Comparison of ENCODE assay signal across 10 cellular contexts in the genomic region with DNA sequence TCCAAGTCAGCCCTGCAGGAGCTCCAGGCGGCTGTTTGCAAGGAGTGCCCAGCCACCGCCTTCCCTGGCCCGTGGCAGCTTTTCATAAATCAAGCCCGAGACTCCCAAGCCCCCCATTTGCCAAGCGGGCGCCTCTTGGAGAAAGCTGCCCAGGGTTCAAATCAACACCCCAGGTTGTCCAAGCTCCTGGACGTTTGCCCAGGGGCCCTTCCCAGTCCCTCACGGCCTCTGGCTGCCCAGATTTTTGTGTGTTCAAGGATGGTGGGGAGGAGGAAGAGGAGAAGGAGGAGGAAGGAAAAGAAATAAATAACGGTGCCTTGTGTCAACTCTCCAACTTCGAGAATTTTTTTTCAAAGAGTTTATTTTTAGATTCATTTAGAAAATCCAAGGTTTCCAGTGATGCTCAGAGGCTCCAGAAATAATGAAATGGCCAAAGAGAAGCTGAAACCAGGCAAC. TPM values are rescaled to one million over a fixed set of nuclear protein-coding genes. Genes with fewer than 3 reads are reported as not detected.
DNase-seq lines count a peak whose midpoint lies in the region; ATAC-seq, FAIRE-seq and TF ChIP-seq lines count a peak whose summit lies in the region.
"Had no signal": no experiment of that assay in that cellular context is flagged by ENCODE, and none has a peak within 500 bp of the region (broad histone marks: within the 10 kb centered on the region; RNA-seq: fewer than 3 reads in every experiment).

No MANE protein-coding gene starts in this region.

- H2BK15ac ChIP-seq in H9 (ENCODE audit: low read depth, low read length), result no peak overlapping the region

- no peak for TF ChIP-seq POLR2A in gastrocnemius medialis (IDR thresholded peaks at IDR 0.05)

- no peak overlapping the region for H3T11ph ChIP-seq in H9 (ENCODE audit: low read length)

- peak overlapping the region; percentile 63; the same call in 1 of the 2 replicates for H3K14ac ChIP-seq in H9 (ENCODE audit: insufficient read depth, low read length)

- H3K79me2 ChIP-seq in H9 (ENCODE audit: insufficient read depth, low read length), result no peaks in the 10 kb centered on the region
- peaks cover 16% of the 10 kb centered on the region for H3K79me2 ChIP-seq in astrocyte (ENCODE audit: insufficient read depth, low read length)

- H2AFZ ChIP-seq in H9 (ENCODE audit: low read length) (no peak overlapping the region), astrocyte (ENCODE audit: low read depth, low read length) (peak overlapping the region; percentile 55)

- no peak overlapping the region for H2BK5ac ChIP-seq in H9 (ENCODE audit: insufficient read length, low read length)

- H3K9ac ChIP-seq in H9 (ENCODE audit: extremely low read depth, insufficient read length, low read length), result no peak overlapping the region
- H3K9ac ChIP-seq in astrocyte (ENCODE audit: low read length), result peak overlapping the region; percentile 99

- DNase-seq in H9 (no peak), astrocyte (ENCODE audit: low read depth) (no peak), iPS DF 6.9 (ENCODE audit: low read depth, low spot score) (no peak), gastrocnemius medialis (no peak)
- DNase-seq: effector CD4-positive, alpha-beta T cell had no signal

- H2BK20ac ChIP-seq in H9 (ENCODE audit: low read depth, low read length, poor library complexity, severe bottlenecking), result peak overlapping the region; percentile 28

- H3K36me3 ChIP-seq in astrocyte (ENCODE audit: insufficient read depth, low read length) (no peaks in the 10 kb centered on the region), iPS DF 6.9 (ENCODE audit: control insufficient read depth, insufficient read depth, low read length) (no peaks in the 10 kb centered on the region), gastrocnemius medialis (no peaks in the 10 kb centered on the region)

- H4K8ac ChIP-seq in H9 (replicated peaks; ENCODE audit: insufficient read length, low read depth, low read length), result no peak overlapping the region

- H3K4me1 Mint-ChIP-seq in H9 (peaks cover 17 to 27% of the 10 kb centered on the region in 2 experiments), astrocyte (ENCODE audit: low read depth, unreplicated experiment) (peaks cover 29% of the 10 kb centered on the region)

- peaks cover 3% of the 10 kb centered on the region; the same call in 1 of the 2 replicates for H3K4me1 ChIP-seq in H9 (ENCODE audit: insufficient read depth, low read length)
- peaks cover 27% of the 10 kb centered on the region for H3K4me1 ChIP-seq in astrocyte (ENCODE audit: insufficient read depth, low read length)
- H3K4me1 ChIP-seq in iPS DF 6.9 (ENCODE audit: control insufficient read depth, insufficient read depth, low read length), result peaks cover 2% of the 10 kb centered on the region; the same call in 1 of the 2 replicates
- H3K4me1 ChIP-seq in gastrocnemius medialis, result peaks cover 35 to 37% of the 10 kb centered on the region in 2 donors

- no peak for FAIRE-seq in astrocyte (lab: Jason Lieb, UNC)
- FAIRE-seq: GM18507 had no signal

- H4K5ac ChIP-seq in H9 (ENCODE audit: insufficient read length, low read depth, low read length), result no peak overlapping the region

- H3K27ac ChIP-seq in H9 (ENCODE audit: insufficient read length, low read depth, low read length) (no peak overlapping the region), astrocyte (ENCODE audit: low read depth, low read length) (peak overlapping the region; percentile 98), iPS DF 6.9 (ENCODE audit: low read length) (no peak overlapping the region), gastrocnemius medialis (peak overlapping the region; percentile 45 to 83 (median 72))

- H3K4me3 Mint-ChIP-seq in H9 (peak overlapping the region; percentile 69 to 89), astrocyte (ENCODE audit: unreplicated experiment) (peak overlapping the region; percentile 85)

- no CpG with 5 or more reads among the region's 10 CpGs for WGBS in H9 (ENCODE audit: extremely low coverage, insufficient read length, low lambda C conversion rate)
- WGBS in iPS DF 6.9 (ENCODE audit: insufficient coverage, insufficient read length), result no CpG with 5 or more reads among the region's 10 CpGs

- H2BK120ac ChIP-seq in H9 (ENCODE audit: low read depth, low read length, poor library complexity, severe bottlenecking), result no peak overlapping the region

- no peak overlapping the region for H4K91ac ChIP-seq in H9 (ENCODE audit: insufficient read length, low read depth, low read length)

- no peaks in the 10 kb centered on the region for H3K79me1 ChIP-seq in H9 (ENCODE audit: insufficient read depth, low read depth, low read length, poor library complexity, severe bottlenecking)

- H3K27me3 Mint-ChIP-seq in H9 (ENCODE audit: low read depth) (peaks cover 93% of the 10 kb centered on the region), astrocyte (ENCODE audit: low read depth, unreplicated experiment) (peaks cover 3% of the 10 kb centered on the region)

- no peaks in the 10 kb centered on the region for H4K20me1 ChIP-seq in H9 (ENCODE audit: control insufficient read depth, insufficient read depth, insufficient read length)
- H4K20me1 ChIP-seq in astrocyte (ENCODE audit: insufficient read depth, low read length), result peaks cover 25% of the 10 kb centered on the region

- peaks cover 0 to under 1% of the 10 kb centered on the region in 2 experiments; a peak in 1 of 5 replicates for H3K9me3 Mint-ChIP-seq in H9
- no peaks in the 10 kb centered on the region for H3K9me3 Mint-ChIP-seq in astrocyte (ENCODE audit: unreplicated experiment)

- H3K56ac ChIP-seq in H9 (ENCODE audit: insufficient read length, low read depth, low read length), result no peak overlapping the region

- H2BK12ac ChIP-seq in H9 (ENCODE audit: insufficient read length, low read depth, low read length), result no peak overlapping the region

- intact Hi-C loops in gastrocnemius medialis (cut with DNase I; ENCODE audit: low total_unique reads), result loop anchor here (2.0 kb wide), 1 partner anchor 20 kb away; the partner anchor contains the start of gene NFATC2

- ATAC-seq in gastrocnemius medialis (no peak), GM18909 (IDR thresholded peaks at IDR 0.05; ENCODE audit: poor library complexity, unreplicated experiment) (no peak), HG03571 (IDR thresholded peaks at IDR 0.05; ENCODE audit: unreplicated experiment) (no peak), GM19324 (IDR thresholded peaks at IDR 0.05; ENCODE audit: low FRiP score, unreplicated experiment) (no peak), GM21529 (IDR thresholded peaks at IDR 0.05; ENCODE audit: unreplicated experiment) (no peak)

- H2AK5ac ChIP-seq in H9 (ENCODE audit: insufficient read length, low read length), result no peak overlapping the region

- H3K36me3 Mint-ChIP-seq in H9 (ENCODE audit: insufficient read depth in 1 of 3, low read depth in 3 of 3) (no peaks in the 10 kb centered on the region; a peak in 1 of 7 replicates), astrocyte (ENCODE audit: low read depth, unreplicated experiment) (no peaks in the 10 kb centered on the region)

- H3K27ac Mint-ChIP-seq in H9, result no peak overlapping the region
- H3K27ac Mint-ChIP-seq in astrocyte (ENCODE audit: unreplicated experiment), result peak overlapping the region; percentile 96

- no peak overlapping the region for H3K4ac ChIP-seq in H9 (ENCODE audit: low read depth, low read length)

- peaks cover 10% of the 10 kb centered on the region for H3K23me2 ChIP-seq in H9 (ENCODE audit: insufficient read length, low read depth, low read length, poor library complexity, severe bottlenecking)

- in situ Hi-C loops in gastrocnemius medialis (cut with MboI; ENCODE audit: low sequenced_read_pairs in 4 of 4), result loop anchor here in 1 of 4 donors (10.0 kb wide), 1 partner anchor 108 kb away; no protein-coding TSS in a partner anchor

- peak overlapping the region; percentile 33 for H3K18ac ChIP-seq in H9 (ENCODE audit: insufficient read length, low read depth, low read length)

- H3K27me3 ChIP-seq in H9 (ENCODE audit: insufficient read depth, low read length), result peaks cover 38% of the 10 kb centered on the region; the same call in 1 of the 2 replicates
- H3K27me3 ChIP-seq in astrocyte (ENCODE audit: insufficient read depth, low read length), result no peaks in the 10 kb centered on the region
- H3K27me3 ChIP-seq in iPS DF 6.9 (ENCODE audit: control insufficient read depth, insufficient read depth, low read length), result peaks cover 36% of the 10 kb centered on the region
- H3K27me3 ChIP-seq in gastrocnemius medialis, result no peaks in the 10 kb centered on the region

- H3K4me2 ChIP-seq in H9 (ENCODE audit: insufficient read depth, insufficient read length, low read length), result peak overlapping the region; percentile 61
- H3K4me2 ChIP-seq in astrocyte (ENCODE audit: low read length), result peak overlapping the region; percentile 99

- H3K9me3 ChIP-seq in H9 (ENCODE audit: control insufficient read depth, low read depth, low read length), result no peaks in the 10 kb centered on the region
- H3K9me3 ChIP-seq in astrocyte (ENCODE audit: insufficient read depth, low read depth, low read length), result no peaks in the 10 kb centered on the region
- H3K9me3 ChIP-seq in iPS DF 6.9 (ENCODE audit: control insufficient read depth, insufficient read depth, low read length), result no peaks in the 10 kb centered on the region
- H3K9me3 ChIP-seq in gastrocnemius medialis, result no peaks in the 10 kb centered on the region

- no peak overlapping the region for H3K23ac ChIP-seq in H9 (ENCODE audit: insufficient read length, low read depth, low read length)

- H3K4me3 ChIP-seq in astrocyte (ENCODE audit: insufficient read depth, low read depth, low read length) (peak overlapping the region; percentile 84), iPS DF 6.9 (ENCODE audit: low read length) (peak overlapping the region; percentile 31; the same call in 1 of the 2 replicates), gastrocnemius medialis (peak overlapping the region; percentile 57 to 72 (median 64))

- no peak for TF ChIP-seq CTCF in H9 (conservative IDR thresholded peaks at IDR 0.05)
- TF ChIP-seq CTCF in astrocyte (IDR thresholded peaks at IDR 0.05; ENCODE audit: insufficient read depth, low read depth, low read length), result no peak
- TF ChIP-seq CTCF in gastrocnemius medialis (IDR thresholded peaks at IDR 0.05 in 4 of 5, conservative IDR thresholded peaks at IDR 0.05 in 1 of 5), result no peak

RNA-seq across cellular contexts. Expression of gene NFATC2, which starts 20.6 kb away (rescaled TPM):
- total RNA-seq in H9 (2021) (0.57 and 0.61 TPM in 2 replicates), astrocyte (3.9 and 4.1 TPM in 2 replicates), gastrocnemius medialis (1 to 10 TPM; 1.6 to 3.9 (median 2.8) TPM)

Comparison
In these comparisons a context has a peak if more than half of its experiments do, and no peak if none do; other contexts are left out.
1. H3K27ac ChIP-seq: peak in astrocyte (single experiment) and gastrocnemius medialis (4 of 4); none in H9 (single experiment) and iPS DF 6.9 (single experiment).
2. H3K4me3 ChIP-seq: peak in every context shown above with its lines; median percentile 84 in astrocyte; 64 in gastrocnemius medialis; 31 in iPS DF 6.9.